8 cellular contexts compared by ENCODE assay signal in genomic region chr2:186256540-186256939, GRCh38.
DNase-seq lines count a peak whose midpoint lies in the region; ATAC-seq and TF ChIP-seq lines count a peak whose summit lies in the region.

No MANE protein-coding gene starts in this region.

- no peaks in the 10 kb centered on the region for H3K27me3 ChIP-seq in RWPE2 (ENCODE audit: insufficient read depth, poor library complexity, severe bottlenecking)
- no peaks in the 10 kb centered on the region for H3K27me3 ChIP-seq in foreskin keratinocyte
- no peaks in the 10 kb centered on the region for H3K27me3 ChIP-seq in naive thymus-derived CD4-positive, alpha-beta T cell (ENCODE audit: control insufficient read depth in 2 of 2, insufficient read depth in 2 of 2, low read length in 2 of 2)

- intact Hi-C loops in naive thymus-derived CD4-positive, alpha-beta T cell (cut with micrococcal nuclease): no loop called here

- peaks cover 0 to 3% (median 0%) of the 10 kb centered on the region in 5 donors for H3K36me3 Mint-ChIP-seq in naive thymus-derived CD4-positive, alpha-beta T cell

- peak; percentile 78 for TF ChIP-seq CTCF in RWPE2 (IDR thresholded peaks at IDR 0.05; ENCODE audit: poor library complexity, severe bottlenecking)
- TF ChIP-seq CTCF in foreskin keratinocyte (conservative IDR thresholded peaks at IDR 0.05): peak; percentile 72

- no peaks in the 10 kb centered on the region for H3K4me1 ChIP-seq in RWPE2 (ENCODE audit: insufficient read depth, poor library complexity, severe bottlenecking)
- H3K4me1 ChIP-seq in foreskin keratinocyte: no peaks in the 10 kb centered on the region
- H3K4me1 ChIP-seq in naive thymus-derived CD4-positive, alpha-beta T cell (ENCODE audit: control insufficient read depth in 2 of 2, insufficient read depth in 2 of 2, low read length in 2 of 2): no peaks in the 10 kb centered on the region

- no peak overlapping the region for H3K27ac ChIP-seq in RWPE2 (ENCODE audit: poor library complexity, severe bottlenecking)
- H3K27ac ChIP-seq in foreskin keratinocyte: no peak overlapping the region
- H3K27ac ChIP-seq in naive thymus-derived CD4-positive, alpha-beta T cell (ENCODE audit: low read depth, low read length): no peak overlapping the region

- CTCF ChIA-PET in naive thymus-derived CD4-positive, alpha-beta T cell (lab: Charles Lee): no interaction called here

- no peaks in the 10 kb centered on the region for H3K9me3 ChIP-seq in RWPE2 (ENCODE audit: severe bottlenecking)
- no peaks in the 10 kb centered on the region for H3K9me3 ChIP-seq in naive thymus-derived CD4-positive, alpha-beta T cell (ENCODE audit: control insufficient read depth in 2 of 3, low read length in 3 of 3)

- H3K27ac Mint-ChIP-seq in naive thymus-derived CD4-positive, alpha-beta T cell: no peak overlapping the region

- no peaks in the 10 kb centered on the region for H3K36me3 ChIP-seq in RWPE2 (ENCODE audit: low read depth)
- H3K36me3 ChIP-seq in naive thymus-derived CD4-positive, alpha-beta T cell (ENCODE audit: control insufficient read depth in 2 of 3, insufficient read depth in 3 of 3, low read length in 3 of 3): no peaks in the 10 kb centered on the region

- peak; percentile 96 for ATAC-seq in GM19351 (IDR thresholded peaks at IDR 0.05; ENCODE audit: unreplicated experiment)
- peak; percentile 53; the same call in 2 of the 3 replicates for ATAC-seq in RWPE2 (ENCODE audit: low read depth)
- ATAC-seq in foreskin keratinocyte: peak; percentile 71
- ATAC-seq in naive thymus-derived CD4-positive, alpha-beta T cell: no peak

- H3K4me1 Mint-ChIP-seq in naive thymus-derived CD4-positive, alpha-beta T cell: no peaks in the 10 kb centered on the region

- peak; percentile 35 to 36 for DNase-seq in AML-193 (lab: John Stamatoyannopoulos, UW)
- peak; percentile 60 for DNase-seq in LHCN-M2 (ENCODE audit: low read depth)
- no peak for DNase-seq in RWPE2 (ENCODE audit: low spot score)
- peak; percentile 13 to 42 for DNase-seq in foreskin keratinocyte
- DNase-seq in smooth muscle cell of the brain vasculature (ENCODE audit: low read depth, low spot score): peak; percentile 40
- DNase-seq in effector CD8-positive, alpha-beta T cell (lab: John Stamatoyannopoulos, UW): no peak
- no peak for DNase-seq in naive thymus-derived CD4-positive, alpha-beta T cell

- H3K4me3 ChIP-seq in RWPE2 (ENCODE audit: severe bottlenecking): no peak overlapping the region
- H3K4me3 ChIP-seq in naive thymus-derived CD4-positive, alpha-beta T cell (ENCODE audit: low read length): no peak overlapping the region

- POLR2A ChIA-PET in naive thymus-derived CD4-positive, alpha-beta T cell (lab: Charles Lee): no interaction called here

- H3K4me3 Mint-ChIP-seq in naive thymus-derived CD4-positive, alpha-beta T cell: no peak overlapping the region

- H3K27me3 Mint-ChIP-seq in naive thymus-derived CD4-positive, alpha-beta T cell: no peaks in the 10 kb centered on the region

- peaks cover 0 to 3% (median 0%) of the 10 kb centered on the region in 11 donors for H3K9me3 Mint-ChIP-seq in naive thymus-derived CD4-positive, alpha-beta T cell

Comparison
In these comparisons a context has a peak if more than half of its experiments do, and no peak if none do; other contexts are left out.
1. DNase-seq: peak in AML-193 (2 of 2), LHCN-M2 (single experiment), foreskin keratinocyte (2 of 2) and smooth muscle cell of the brain vasculature (single experiment); none in RWPE2 (single experiment), effector CD8-positive, alpha-beta T cell (single experiment) and naive thymus-derived CD4-positive, alpha-beta T cell (0 of 9).